Comparison of ENCODE assay signal across 8 cellular contexts in the genomic region with DNA sequence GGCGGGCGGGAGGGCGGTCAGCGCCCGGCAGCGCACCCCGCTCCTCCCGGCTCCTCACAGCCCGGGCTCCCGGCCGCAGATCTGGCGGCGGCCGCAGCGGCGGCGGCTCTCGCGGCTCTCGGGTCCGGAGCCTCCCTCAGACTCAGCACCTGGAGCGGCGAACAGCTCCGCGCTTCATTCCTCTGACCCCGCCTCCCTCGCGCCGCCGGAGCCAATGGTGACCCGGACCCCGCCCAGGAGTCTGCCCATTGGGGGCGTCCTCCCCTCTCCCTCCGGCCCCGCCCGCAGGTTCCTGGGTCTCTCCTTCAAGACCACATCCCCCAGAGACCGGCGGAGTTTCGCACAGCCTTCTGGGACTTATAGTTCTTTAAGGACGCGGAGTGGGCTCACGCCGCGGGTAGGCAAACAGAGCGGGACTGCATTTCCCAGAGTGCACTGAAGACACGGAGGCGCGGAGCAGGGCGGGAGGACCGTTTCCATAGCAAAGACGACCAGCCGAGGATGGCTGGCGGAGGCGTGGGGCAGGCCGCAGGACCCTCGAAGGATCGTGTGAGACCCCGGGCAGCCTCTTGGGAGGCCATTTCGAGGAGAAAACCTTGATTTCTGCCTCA. TPM values are rescaled to one million over a fixed set of nuclear protein-coding genes. Genes with fewer than 3 reads are reported as not detected.
DNase-seq lines count a peak whose midpoint lies in the region; ATAC-seq and TF ChIP-seq lines count a peak whose summit lies in the region.

A gene (minus strand): TSS at position 149 of the 611 bp plus-strand sequence. CDS start 76,327 bp downstream, outside the sequence.

- H3K4me1 ChIP-seq in BE2C (peaks cover 2% of the 10 kb centered on the region; the same call in 1 of the 2 replicates), left lung (peaks cover 15 to 26% of the 10 kb centered on the region in 2 donors)

- H3K27me3 ChIP-seq in BE2C (peaks cover 20% of the 10 kb centered on the region), dorsolateral prefrontal cortex (peaks cover 0 to 19% (median 0%) of the 10 kb centered on the region in 45 donors), left lung (peaks cover 8 to 55% of the 10 kb centered on the region in 2 donors)

- peak within 1 kb of the TSS in 46 of 59 donors; percentile 22 to 76 (median 60) for H3K27ac ChIP-seq in dorsolateral prefrontal cortex
- H3K27ac ChIP-seq in left lung = no peak within 1 kb of the TSS

- DNase-seq in BE2C = peak; percentile 100
- DNase-seq in NCI-H748 (lab: John Stamatoyannopoulos, UW; ENCODE audit: unreplicated experiment) = peak; percentile 99
- peak; percentile 97 to 98 for DNase-seq in activated CD4-positive, alpha-beta T cell treated with anti-CD3 and anti-CD28 coated beads, Interleukin-2, amount 50 U/mL, for 48 hours
- peak; percentile 98 to 100 (median 100) for DNase-seq in dorsolateral prefrontal cortex
- peak; percentile 97 to 98 for DNase-seq in left lung
- peak; percentile 99 for DNase-seq in stimulated activated CD4-positive, alpha-beta T cell treated with anti-CD3 and anti-CD28 coated beads, Interleukin-1b, Interleukin-23, amount 100 ng/mL, for 48 hours

- H3K4me3 ChIP-seq in BE2C (ENCODE audit: low read depth, low read length) = peak within 1 kb of the TSS; percentile 65
- peak within 1 kb of the TSS; percentile 47 to 95 (median 75) for H3K4me3 ChIP-seq in dorsolateral prefrontal cortex
- H3K4me3 ChIP-seq in left lung = peak within 1 kb of the TSS; percentile 16 to 53

- ATAC-seq in GM19395 (IDR thresholded peaks at IDR 0.05; ENCODE audit: unreplicated experiment) = peak; percentile 89
- peak; percentile 84 for ATAC-seq in HG03520 (IDR thresholded peaks at IDR 0.05; ENCODE audit: unreplicated experiment)
- ATAC-seq in left lung = peak; percentile 99

- H3K9me3 ChIP-seq in BE2C (no peaks in the 10 kb centered on the region), left lung (no peaks in the 10 kb centered on the region)

- TF ChIP-seq CTCF in BE2C (IDR thresholded peaks at IDR 0.05; ENCODE audit: low read depth, low read length) (no peak), dorsolateral prefrontal cortex (IDR thresholded peaks at IDR 0.05 in 54 of 56, conservative IDR thresholded peaks at IDR 0.05 in 2 of 56; ENCODE audit: low read depth in 1 of 56, partially characterized antibody in 56 of 56) (peak in 40 of 56 donors; percentile 6 to 68 (median 38)), left lung (IDR thresholded peaks at IDR 0.05) (no peak)

- intact Hi-C loops in dorsolateral prefrontal cortex (cut with DNase I) = loop anchor here (5.0 to 10.0 kb wide), 4 partner anchors 59 to 204 kb away; a partner anchor contains a TSS
- intact Hi-C loops in left lung (cut with DNase I) = loop anchor here in 1 of 2 donors (10.0 kb wide), 1 partner anchor 56 kb away; no protein-coding TSS in a partner anchor

- H3K36me3 ChIP-seq in BE2C = no peaks in the 10 kb centered on the region
- H3K36me3 ChIP-seq in left lung = no peaks in the 10 kb centered on the region

RNA-seq across cellular contexts. Expression of the gene that starts here (rescaled TPM):
- 17.9 TPM for polyA plus RNA-seq in BE2C (2012; ENCODE audit: insufficient read depth, insufficient read length, low read depth)
- total RNA-seq in dorsolateral prefrontal cortex = 10 to 100 TPM in 118 of 120 experiments, 1 to 10 TPM in 2; 5.3 to 40.7 (median 21.2) TPM
- total RNA-seq in left lung = 1 to 10 TPM in 1 of 2 donors, under 1 TPM in 1; 0.79 to 2.3 TPM

Comparison
In these comparisons a context has a peak if more than half of its experiments do, and no peak if none do; other contexts are left out.
1. CTCF ChIP-seq: peak in dorsolateral prefrontal cortex (40 of 56); none in BE2C (single experiment) and left lung (0 of 2).
2. H3K27ac ChIP-seq: peak in dorsolateral prefrontal cortex (46 of 59); none in left lung (0 of 2).
3. Peak in every context shown above with its lines, with median percentiles within 50 percentile points of each other: DNase-seq, H3K4me3 ChIP-seq and ATAC-seq.